ENCODE assay signal across 16 cellular contexts in the genomic region with DNA sequence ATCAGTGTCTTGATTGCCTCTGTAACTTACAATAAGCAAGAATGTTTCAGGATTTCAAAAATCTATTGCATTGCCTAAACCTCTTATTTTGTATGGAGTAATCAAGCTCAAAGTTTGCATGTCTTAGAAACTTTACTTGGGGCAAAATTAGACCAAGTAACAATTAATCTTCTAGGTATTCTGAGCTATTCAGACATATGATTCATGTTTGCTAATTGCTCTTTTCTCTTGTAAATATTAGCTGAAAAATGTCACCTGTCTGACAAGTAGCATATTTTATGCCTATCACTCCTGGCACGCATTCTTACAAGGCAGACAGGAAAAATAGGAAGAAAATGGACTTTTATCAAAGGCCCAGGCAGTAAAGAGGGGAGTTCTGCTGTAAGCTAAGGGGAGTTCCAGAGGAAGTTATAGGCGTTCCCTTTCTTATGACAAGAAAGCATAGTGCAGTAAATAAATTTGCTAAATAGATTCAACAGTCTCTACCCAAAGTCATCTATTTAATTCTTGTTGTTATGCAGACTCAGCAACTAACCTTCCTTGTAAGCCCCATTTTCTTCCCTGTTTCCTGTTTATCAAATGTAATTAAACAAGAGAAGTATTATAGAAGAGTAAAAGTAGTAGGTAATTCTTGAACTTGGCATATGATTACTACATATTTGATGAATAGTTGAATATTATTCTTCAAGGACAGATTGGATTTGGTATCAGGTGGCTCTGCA. TPM values are rescaled to one million over a fixed set of nuclear protein-coding genes. Genes with fewer than 3 reads are reported as not detected.
DNase-seq lines count a peak whose midpoint lies in the region; ATAC-seq lines count a peak whose summit lies in the region.
"Had no signal": no experiment of that assay in that cellular context is flagged by ENCODE, and none has a peak within 500 bp of the region (broad histone marks: within the 10 kb centered on the region; RNA-seq: fewer than 3 reads in every experiment).

No MANE protein-coding gene starts in this region.

- peak in 1 of 5 donors; percentile 13 for DNase-seq in CD8-positive, alpha-beta memory T cell
- no peak for DNase-seq in activated T-helper 1 cell treated with anti-CD3 and anti-CD28 coated beads, Interleukin-12 subunit alpha, Interleukin-12 subunit beta, Interleukin-2, Interleukin-4 antibody, amounts not matched to agents 30 ng/mL and 10 ng/mL and 1 ng/mL, durations not matched to agents 14 hours and 24 hours and 36 hours (ENCODE audit: low spot score)
- DNase-seq in naive thymus-derived CD8-positive, alpha-beta T cell: peak in 3 of 10 donors; percentile 5 to 19 (median 19)
- DNase-seq in SJCRH30 (no peak), hepatic stellate cell (ENCODE audit: low spot score) (no peak)
- DNase-seq: activated T-cell treated with anti-CD3 and anti-CD28 coated beads, Interleukin-2, amount 50 U/mL, for 24 hours; aorta; cortex of kidney; KG1; left ventricle myocardium superior; NCI-H1417 treated with DMSO at 0.1 percent for 48 hours; NCI-H345 had no signal

- H3K4me3 ChIP-seq in CD8-positive, alpha-beta memory T cell (ENCODE audit: low read length): no peak overlapping the region
- no peak overlapping the region for H3K4me3 ChIP-seq in SJCRH30
- H3K4me3 ChIP-seq: BLaER1, thoracic aorta had no signal

- ATAC-seq in HG02642 (IDR thresholded peaks at IDR 0.05; ENCODE audit: poor library complexity, unreplicated experiment): peak; percentile 37
- peak; percentile 78 to 95 for ATAC-seq in naive thymus-derived CD8-positive, alpha-beta T cell
- no peak for ATAC-seq in GM21528 (IDR thresholded peaks at IDR 0.05; ENCODE audit: low FRiP score, unreplicated experiment)
- ATAC-seq: left ventricle myocardium superior had no signal

- CTCF ChIA-PET in CD8-positive, alpha-beta memory T cell (lab: Charles Lee): no interaction called here

- H3K27me3 Mint-ChIP-seq in CD8-positive, alpha-beta memory T cell: no peaks in the 10 kb centered on the region
- no peaks in the 10 kb centered on the region for H3K27me3 Mint-ChIP-seq in activated T-helper 1 cell treated with anti-CD3 and anti-CD28 coated beads, Interleukin-12 subunit alpha, Interleukin-12 subunit beta, Interleukin-2, Interleukin-4 antibody, amounts not matched to agents 30 ng/mL and 10 ng/mL and 1 ng/mL, durations not matched to agents 14 hours and 24 hours and 36 hours (ENCODE audit: insufficient read depth)
- peaks cover 0 to 9% (median 0%) of the 10 kb centered on the region in 5 donors for H3K27me3 Mint-ChIP-seq in naive thymus-derived CD8-positive, alpha-beta T cell
- H3K27me3 Mint-ChIP-seq: activated T-cell treated with anti-CD3 and anti-CD28 coated beads, Interleukin-2, amount 50 U/mL, for 24 hours had no signal

- no peaks in the 10 kb centered on the region for H3K9me3 ChIP-seq in CD8-positive, alpha-beta memory T cell (ENCODE audit: low read length)
- H3K9me3 ChIP-seq in SJCRH30 (replicated peaks): no peaks in the 10 kb centered on the region
- H3K9me3 ChIP-seq: BLaER1, thoracic aorta had no signal

- peak overlapping the region in 3 of 7 donors; percentile 7 to 54 (median 27) for H3K4me3 Mint-ChIP-seq in CD8-positive, alpha-beta memory T cell
- H3K4me3 Mint-ChIP-seq in activated T-helper 1 cell treated with anti-CD3 and anti-CD28 coated beads, Interleukin-12 subunit alpha, Interleukin-12 subunit beta, Interleukin-2, Interleukin-4 antibody, amounts not matched to agents 30 ng/mL and 10 ng/mL and 1 ng/mL, durations not matched to agents 14 hours and 24 hours and 36 hours: peak overlapping the region; percentile 38
- H3K4me3 Mint-ChIP-seq in naive thymus-derived CD8-positive, alpha-beta T cell: peak overlapping the region in 6 of 10 donors; percentile 12 to 64 (median 49)
- H3K4me3 Mint-ChIP-seq: activated T-cell treated with anti-CD3 and anti-CD28 coated beads, Interleukin-2, amount 50 U/mL, for 24 hours had no signal

- intact Hi-C loops in activated T-helper 1 cell treated with anti-CD3 and anti-CD28 coated beads, Interleukin-12 subunit alpha, Interleukin-12 subunit beta, Interleukin-2, Interleukin-4 antibody, amounts not matched to agents 30 ng/mL and 10 ng/mL and 1 ng/mL, durations not matched to agents 14 hours and 24 hours and 36 hours (cut with micrococcal nuclease): loop anchor here (2.0 kb wide), 1 partner anchor 13 kb away; no protein-coding TSS in a partner anchor

- peaks cover 32% of the 10 kb centered on the region for H3K4me1 ChIP-seq in CD8-positive, alpha-beta memory T cell (ENCODE audit: insufficient read depth, low read length)
- peaks cover 39% of the 10 kb centered on the region for H3K4me1 ChIP-seq in SJCRH30

- peaks cover 26 to 38% (median 37%) of the 10 kb centered on the region in 3 donors for H3K4me1 Mint-ChIP-seq in CD8-positive, alpha-beta memory T cell
- peaks cover 60% of the 10 kb centered on the region for H3K4me1 Mint-ChIP-seq in activated T-helper 1 cell treated with anti-CD3 and anti-CD28 coated beads, Interleukin-12 subunit alpha, Interleukin-12 subunit beta, Interleukin-2, Interleukin-4 antibody, amounts not matched to agents 30 ng/mL and 10 ng/mL and 1 ng/mL, durations not matched to agents 14 hours and 24 hours and 36 hours (ENCODE audit: low read depth)
- peaks cover 13 to 48% (median 32%) of the 10 kb centered on the region in 4 donors for H3K4me1 Mint-ChIP-seq in naive thymus-derived CD8-positive, alpha-beta T cell

- POLR2A ChIA-PET in CD8-positive, alpha-beta memory T cell (lab: Charles Lee): no interaction called here
- POLR2A ChIA-PET in naive thymus-derived CD8-positive, alpha-beta T cell (lab: Charles Lee): interaction anchor here (1.0 to 1.5 kb wide), 3 partner anchors 28 to 82 kb away, joined by 3 to 5 read pairs (median 3); a partner anchor contains a TSS

- H3K36me3 ChIP-seq in CD8-positive, alpha-beta memory T cell (ENCODE audit: insufficient read depth, low read length): no peaks in the 10 kb centered on the region
- no peaks in the 10 kb centered on the region for H3K36me3 ChIP-seq in SJCRH30
- H3K36me3 ChIP-seq: BLaER1, thoracic aorta had no signal

- peaks cover 0 to 5% (median 0%) of the 10 kb centered on the region in 3 donors for H3K36me3 Mint-ChIP-seq in CD8-positive, alpha-beta memory T cell
- H3K36me3 Mint-ChIP-seq in activated T-helper 1 cell treated with anti-CD3 and anti-CD28 coated beads, Interleukin-12 subunit alpha, Interleukin-12 subunit beta, Interleukin-2, Interleukin-4 antibody, amounts not matched to agents 30 ng/mL and 10 ng/mL and 1 ng/mL, durations not matched to agents 14 hours and 24 hours and 36 hours (ENCODE audit: low read depth): peaks cover 28% of the 10 kb centered on the region
- H3K36me3 Mint-ChIP-seq in naive thymus-derived CD8-positive, alpha-beta T cell: no peaks in the 10 kb centered on the region

- no peaks in the 10 kb centered on the region for H3K27me3 ChIP-seq in CD8-positive, alpha-beta memory T cell (ENCODE audit: insufficient read depth, low read length, poor library complexity, severe bottlenecking)
- no peaks in the 10 kb centered on the region for H3K27me3 ChIP-seq in SJCRH30
- H3K27me3 ChIP-seq: BLaER1 had no signal

- H3K9me3 Mint-ChIP-seq in CD8-positive, alpha-beta memory T cell: no peaks in the 10 kb centered on the region
- H3K9me3 Mint-ChIP-seq in activated T-helper 1 cell treated with anti-CD3 and anti-CD28 coated beads, Interleukin-12 subunit alpha, Interleukin-12 subunit beta, Interleukin-2, Interleukin-4 antibody, amounts not matched to agents 30 ng/mL and 10 ng/mL and 1 ng/mL, durations not matched to agents 14 hours and 24 hours and 36 hours: no peaks in the 10 kb centered on the region
- H3K9me3 Mint-ChIP-seq in naive thymus-derived CD8-positive, alpha-beta T cell: no peaks in the 10 kb centered on the region
- H3K9me3 Mint-ChIP-seq: activated T-cell treated with anti-CD3 and anti-CD28 coated beads, Interleukin-2, amount 50 U/mL, for 24 hours had no signal

- no peak overlapping the region for H3K27ac ChIP-seq in CD8-positive, alpha-beta memory T cell (ENCODE audit: low read depth, low read length)
- H3K27ac ChIP-seq in SJCRH30: no peak overlapping the region
- H3K27ac ChIP-seq: BLaER1, thoracic aorta had no signal

- H3K27ac Mint-ChIP-seq in CD8-positive, alpha-beta memory T cell: peak overlapping the region in 7 of 8 donors; percentile 5 to 82 (median 54)
- H3K27ac Mint-ChIP-seq in activated T-helper 1 cell treated with anti-CD3 and anti-CD28 coated beads, Interleukin-12 subunit alpha, Interleukin-12 subunit beta, Interleukin-2, Interleukin-4 antibody, amounts not matched to agents 30 ng/mL and 10 ng/mL and 1 ng/mL, durations not matched to agents 14 hours and 24 hours and 36 hours: peak overlapping the region; percentile 71
- peak overlapping the region in 9 of 10 donors; percentile 3 to 74 (median 42) for H3K27ac Mint-ChIP-seq in naive thymus-derived CD8-positive, alpha-beta T cell
- H3K27ac Mint-ChIP-seq: activated T-cell treated with anti-CD3 and anti-CD28 coated beads, Interleukin-2, amount 50 U/mL, for 24 hours had no signal

RNA-seq across cellular contexts. Expression of a gene that starts 21.1 kb away (rescaled TPM):
- under 1 TPM; 0.33 to 0.37 TPM for total RNA-seq in CD8-positive, alpha-beta memory T cell
- polyA plus RNA-seq in CD8-positive, alpha-beta memory T cell: not detected
- 1.1 and 1.4 TPM in 2 replicates for total RNA-seq in activated T-helper 1 cell treated with anti-CD3 and anti-CD28 coated beads, Interleukin-12 subunit alpha, Interleukin-12 subunit beta, Interleukin-2, Interleukin-4 antibody, amounts not matched to agents 30 ng/mL and 10 ng/mL and 1 ng/mL, durations not matched to agents 14 hours and 24 hours and 36 hours
- not detected for total RNA-seq in naive thymus-derived CD8-positive, alpha-beta T cell
- polyA plus RNA-seq in naive thymus-derived CD8-positive, alpha-beta T cell: not detected
- 0.59 and 0.73 TPM in 2 replicates for total RNA-seq in SJCRH30 (2014; rRNA removed; shearing (Covaris generic))
